23 cellular contexts compared by ENCODE assay signal in the genomic region with DNA sequence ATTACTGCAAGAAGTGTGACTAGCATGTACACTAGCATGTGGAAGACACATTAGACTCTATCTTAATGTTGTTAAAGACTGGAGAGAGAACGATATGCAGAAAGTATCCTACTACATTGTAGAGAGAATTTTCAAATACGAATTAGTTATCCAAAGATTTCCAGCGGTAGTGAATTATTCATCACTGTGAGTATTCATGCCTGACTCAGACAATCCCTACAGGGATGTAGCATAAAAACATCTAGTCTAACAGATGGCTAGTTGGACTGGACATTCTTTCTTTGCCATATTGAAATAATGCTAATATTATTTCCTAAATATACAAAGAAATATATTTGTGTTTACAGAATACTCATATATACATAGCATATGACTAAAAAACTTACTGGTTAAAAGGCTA.
DNase-seq lines count a peak whose midpoint lies in the region; FAIRE-seq and TF ChIP-seq lines count a peak whose summit lies in the region.
"Had no signal": no experiment of that assay in that cellular context is flagged by ENCODE, and none has a peak within 500 bp of the region (broad histone marks: within the 10 kb centered on the region; RNA-seq: fewer than 3 reads in every experiment).

No MANE protein-coding gene starts in this region.

- peaks cover 9% of the 10 kb centered on the region for H3K4me1 ChIP-seq in astrocyte (ENCODE audit: insufficient read depth, low read length)
- H3K4me1 ChIP-seq: Peyer's patch had no signal

- H3K9me3 Mint-ChIP-seq in astrocyte (ENCODE audit: unreplicated experiment): peaks cover 8% of the 10 kb centered on the region
- peaks cover 2% of the 10 kb centered on the region for H3K9me3 Mint-ChIP-seq in activated CD4-positive, alpha-beta memory T cell treated with anti-CD3 and anti-CD28 coated beads, Interleukin-2, amount 10 ng/mL, durations not matched to agents 7 days and 5 days

- no peak for TF ChIP-seq CTCF in astrocyte (IDR thresholded peaks at IDR 0.05; ENCODE audit: insufficient read depth, low read depth, low read length)
- TF ChIP-seq CTCF in fibroblast of mammary gland (conservative IDR thresholded peaks at IDR 0.05; ENCODE audit: control insufficient read depth, insufficient read depth, low read depth, low read length): no peak

- H3K9ac ChIP-seq in astrocyte (ENCODE audit: low read length): no peak overlapping the region

- H3K4me3 ChIP-seq in astrocyte (ENCODE audit: insufficient read depth, low read depth, low read length) (no peak overlapping the region), fibroblast of mammary gland (ENCODE audit: control insufficient read depth, low read depth, low read length) (no peak overlapping the region)
- H3K4me3 ChIP-seq: Peyer's patch had no signal

- H3K36me3 Mint-ChIP-seq in astrocyte (ENCODE audit: low read depth, unreplicated experiment): no peaks in the 10 kb centered on the region
- H3K36me3 Mint-ChIP-seq in activated CD4-positive, alpha-beta memory T cell treated with anti-CD3 and anti-CD28 coated beads, Interleukin-2, amount 10 ng/mL, durations not matched to agents 7 days and 5 days (ENCODE audit: low read depth): no peaks in the 10 kb centered on the region
- H3K36me3 Mint-ChIP-seq: CD14-positive monocyte, IgD-negative memory B cell had no signal

- POLR2A ChIA-PET in activated CD4-positive, alpha-beta memory T cell treated with anti-CD3 and anti-CD28 coated beads, Interleukin-2, amount 10 ng/mL, durations not matched to agents 7 days and 5 days (lab: Charles Lee): no interaction called here

- H3K27me3 Mint-ChIP-seq in astrocyte (ENCODE audit: low read depth, unreplicated experiment): no peaks in the 10 kb centered on the region
- H3K27me3 Mint-ChIP-seq in activated CD4-positive, alpha-beta memory T cell treated with anti-CD3 and anti-CD28 coated beads, Interleukin-2, amount 10 ng/mL, durations not matched to agents 7 days and 5 days: no peaks in the 10 kb centered on the region
- H3K27me3 Mint-ChIP-seq: IgD-negative memory B cell had no signal

- DNase-seq in DMS 273 (lab: John Stamatoyannopoulos, UW; ENCODE audit: unreplicated experiment) (peak; percentile 2), DMS 273 treated with DMSO at 0.1 percent for 48 hours (lab: John Stamatoyannopoulos, UW) (no peak), astrocyte (ENCODE audit: low read depth) (peak; percentile 60), fibroblast of mammary gland (ENCODE audit: low read depth) (peak; percentile 60), stromal cell of bone marrow (ENCODE audit: low read depth) (peak; percentile 43), HUDEP-2 (lab: John Stamatoyannopoulos, UW; ENCODE audit: unreplicated experiment in 76 of 76) (no peak)
- DNase-seq in activated naive CD4-positive, alpha-beta T cell (lab: John Stamatoyannopoulos, UW): no peak
- no peak for DNase-seq in activated CD4-positive, alpha-beta memory T cell treated with anti-CD3 and anti-CD28 coated beads, Interleukin-2, amount 10 ng/mL, durations not matched to agents 7 days and 5 days
- DNase-seq: Kasumi-1; NCI-H1105 treated with DMSO at 0.1 percent for 48 hours; NCI-H1694; NCI-H2081 treated with DMSO at 0.1 percent for 48 hours; NCI-H510A; NCI-H748 treated with DMSO at 0.1 percent for 48 hours; NK-92 treated with Interleukin-12 subunit alpha and Interleukin-12 subunit beta, amount 100 ng/mL, for 24 hours; Peyer's patch; Right ventricle myocardium superior had no signal

- H3K36me3 ChIP-seq in astrocyte (ENCODE audit: insufficient read depth, low read length): no peaks in the 10 kb centered on the region
- H3K36me3 ChIP-seq: Peyer's patch had no signal

- peaks cover 23% of the 10 kb centered on the region for H3K4me1 Mint-ChIP-seq in astrocyte (ENCODE audit: low read depth, unreplicated experiment)
- H3K4me1 Mint-ChIP-seq in activated CD4-positive, alpha-beta memory T cell treated with anti-CD3 and anti-CD28 coated beads, Interleukin-2, amount 10 ng/mL, durations not matched to agents 7 days and 5 days: no peaks in the 10 kb centered on the region
- H3K4me1 Mint-ChIP-seq: CD14-positive monocyte, IgD-negative memory B cell had no signal

- no peaks in the 10 kb centered on the region for H3K27me3 ChIP-seq in astrocyte (ENCODE audit: insufficient read depth, low read length)
- H3K27me3 ChIP-seq: Peyer's patch had no signal

- no peaks in the 10 kb centered on the region for H4K20me1 ChIP-seq in astrocyte (ENCODE audit: insufficient read depth, low read length)

- H3K27ac ChIP-seq in astrocyte (ENCODE audit: low read depth, low read length): no peak overlapping the region
- H3K27ac ChIP-seq: 22Rv1, HL-60, Peyer's patch had no signal

- no peak overlapping the region for H3K4me2 ChIP-seq in astrocyte (ENCODE audit: low read length)

- no peak overlapping the region for H3K27ac Mint-ChIP-seq in astrocyte (ENCODE audit: unreplicated experiment)
- H3K27ac Mint-ChIP-seq in activated CD4-positive, alpha-beta memory T cell treated with anti-CD3 and anti-CD28 coated beads, Interleukin-2, amount 10 ng/mL, durations not matched to agents 7 days and 5 days: no peak overlapping the region
- H3K27ac Mint-ChIP-seq: CD14-positive monocyte, IgD-negative memory B cell had no signal

- no peak overlapping the region for H2AFZ ChIP-seq in astrocyte (ENCODE audit: low read depth, low read length)

- peak; percentile 49 for FAIRE-seq in astrocyte (lab: Jason Lieb, UNC)
- FAIRE-seq: GM12892, GM18507 had no signal

- H3K79me2 ChIP-seq in astrocyte (ENCODE audit: insufficient read depth, low read length): no peaks in the 10 kb centered on the region

- H3K4me3 Mint-ChIP-seq in astrocyte (ENCODE audit: unreplicated experiment): no peak overlapping the region
- no peak overlapping the region for H3K4me3 Mint-ChIP-seq in activated CD4-positive, alpha-beta memory T cell treated with anti-CD3 and anti-CD28 coated beads, Interleukin-2, amount 10 ng/mL, durations not matched to agents 7 days and 5 days
- H3K4me3 Mint-ChIP-seq: CD14-positive monocyte, IgD-negative memory B cell had no signal

- H3K9me3 ChIP-seq in astrocyte (ENCODE audit: insufficient read depth, low read depth, low read length): no peaks in the 10 kb centered on the region

- CTCF ChIA-PET in activated CD4-positive, alpha-beta memory T cell treated with anti-CD3 and anti-CD28 coated beads, Interleukin-2, amount 10 ng/mL, durations not matched to agents 7 days and 5 days (lab: Charles Lee): no interaction called here

Comparison
In these comparisons a context has a peak if more than half of its experiments do, and no peak if none do; other contexts are left out.
1. DNase-seq: peak in DMS 273 (single experiment), astrocyte (single experiment), fibroblast of mammary gland (single experiment) and stromal cell of bone marrow (single experiment); none in DMS 273 treated with DMSO at 0.1 percent for 48 hours (single experiment), HUDEP-2 (0 of 76), activated naive CD4-positive, alpha-beta T cell (0 of 4) and activated CD4-positive, alpha-beta memory T cell treated with anti-CD3 and anti-CD28 coated beads, Interleukin-2, amount 10 ng/mL, durations not matched to agents 7 days and 5 days (single experiment).